In the genomic region with DNA sequence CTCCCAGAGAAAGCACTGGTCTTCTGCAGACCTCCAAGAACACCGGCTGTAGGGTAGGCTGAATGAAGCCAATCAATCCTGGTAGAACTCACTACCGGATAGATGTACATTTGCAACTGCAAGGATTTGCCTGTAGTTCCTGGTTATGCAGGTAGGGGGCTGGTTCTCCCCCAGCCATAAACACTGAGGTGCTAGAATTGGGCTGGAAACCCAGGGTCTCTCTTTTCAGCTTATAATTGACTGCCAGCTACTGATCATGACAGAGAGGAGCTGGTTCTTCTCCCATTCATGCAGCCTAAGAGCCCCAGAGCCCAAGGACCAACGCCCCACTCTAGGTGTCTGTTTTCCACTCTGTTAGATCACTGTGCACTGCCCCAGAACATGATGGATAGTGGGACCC, we compare ENCODE assay signal across 14 cellular contexts. TPM values are rescaled to one million over a fixed set of nuclear protein-coding genes. Genes with fewer than 3 reads are reported as not detected.
DNase-seq lines count a peak whose midpoint lies in the region; ATAC-seq and TF ChIP-seq lines count a peak whose summit lies in the region.
"Had no signal": no experiment of that assay in that cellular context is flagged by ENCODE, and none has a peak within 500 bp of the region (broad histone marks: within the 10 kb centered on the region; RNA-seq: fewer than 3 reads in every experiment).

No MANE protein-coding gene starts in this region.

- no peak overlapping the region for H3K27ac Mint-ChIP-seq in activated T-cell treated with anti-CD3 and anti-CD28 coated beads, Interleukin-2, amount 50 U/mL, for 72 hours
- H3K27ac Mint-ChIP-seq: CD4-positive, alpha-beta memory T cell; memory B cell; T-helper 17 cell had no signal

- no peaks in the 10 kb centered on the region for H4K20me1 ChIP-seq in MM.1S (ENCODE audit: insufficient read depth, low read length)

- H3K36me3 Mint-ChIP-seq in activated T-cell treated with anti-CD3 and anti-CD28 coated beads, Interleukin-2, amount 50 U/mL, for 72 hours (ENCODE audit: insufficient read depth in 2 of 2): no peaks in the 10 kb centered on the region
- H3K36me3 Mint-ChIP-seq: CD4-positive, alpha-beta memory T cell; memory B cell had no signal

- H3K27me3 ChIP-seq in MM.1S (replicated peaks; ENCODE audit: insufficient read depth, low read length) (no peaks in the 10 kb centered on the region), lower lobe of right lung (ENCODE audit: low read depth) (no peaks in the 10 kb centered on the region)
- H3K27me3 ChIP-seq: right atrium auricular region, upper lobe of left lung had no signal

- H3K79me2 ChIP-seq in MM.1S (ENCODE audit: low read length): no peaks in the 10 kb centered on the region

- H3K36me3 ChIP-seq in MM.1S (replicated peaks; ENCODE audit: insufficient read depth, low read length) (no peaks in the 10 kb centered on the region), lower lobe of right lung (no peaks in the 10 kb centered on the region)
- H3K36me3 ChIP-seq: right atrium auricular region, upper lobe of left lung had no signal

- H3K4me1 Mint-ChIP-seq in activated T-cell treated with anti-CD3 and anti-CD28 coated beads, Interleukin-2, amount 50 U/mL, for 72 hours (ENCODE audit: low read depth): no peaks in the 10 kb centered on the region
- H3K4me1 Mint-ChIP-seq: CD4-positive, alpha-beta memory T cell; memory B cell had no signal

- no peaks in the 10 kb centered on the region for H3K27me3 Mint-ChIP-seq in activated T-cell treated with anti-CD3 and anti-CD28 coated beads, Interleukin-2, amount 50 U/mL, for 72 hours (ENCODE audit: low read depth)
- H3K27me3 Mint-ChIP-seq: memory B cell had no signal

- H3K4me2 ChIP-seq in MM.1S (ENCODE audit: low read depth, low read length): no peak overlapping the region

- H3K9me3 ChIP-seq in MM.1S (replicated peaks; ENCODE audit: insufficient read depth, low read length) (no peaks in the 10 kb centered on the region), lower lobe of right lung (no peaks in the 10 kb centered on the region)
- H3K9me3 ChIP-seq: right atrium auricular region, upper lobe of left lung had no signal

- no peaks in the 10 kb centered on the region for H3K4me1 ChIP-seq in MM.1S (ENCODE audit: low read length)
- no peaks in the 10 kb centered on the region for H3K4me1 ChIP-seq in lower lobe of right lung
- H3K4me1 ChIP-seq: right atrium auricular region, upper lobe of left lung had no signal

- TF ChIP-seq CTCF in 22Rv1 (IDR thresholded peaks at IDR 0.05): peak; percentile 54
- TF ChIP-seq CTCF in GM12865 (IDR thresholded peaks at IDR 0.05; ENCODE audit: insufficient read depth, low read depth, low read length, missing control alignments): peak; percentile 48
- TF ChIP-seq CTCF in MM.1S (IDR thresholded peaks at IDR 0.05; ENCODE audit: low read length): peak; percentile 47
- TF ChIP-seq CTCF in epithelial cell of esophagus (IDR thresholded peaks at IDR 0.05; ENCODE audit: insufficient read depth, low read depth, low read length, missing control alignments): peak; percentile 28
- TF ChIP-seq CTCF in lower lobe of right lung (IDR thresholded peaks at IDR 0.05): no peak

- H2AFZ ChIP-seq in MM.1S (ENCODE audit: low read length): no peak overlapping the region

- H3F3A ChIP-seq in MM.1S (ENCODE audit: insufficient read depth, low read length): no peaks in the 10 kb centered on the region

- H3K9me3 Mint-ChIP-seq in activated T-cell treated with anti-CD3 and anti-CD28 coated beads, Interleukin-2, amount 50 U/mL, for 72 hours: no peaks in the 10 kb centered on the region
- H3K9me3 Mint-ChIP-seq: CD4-positive, alpha-beta memory T cell; memory B cell had no signal

- H3K4me3 Mint-ChIP-seq in activated T-cell treated with anti-CD3 and anti-CD28 coated beads, Interleukin-2, amount 50 U/mL, for 72 hours: no peak overlapping the region
- H3K4me3 Mint-ChIP-seq: CD4-positive, alpha-beta memory T cell; memory B cell; T-helper 17 cell had no signal

- DNase-seq in GM12865 (ENCODE audit: low read depth): peak; percentile 26
- no peak for DNase-seq in MM.1S
- DNase-seq in epithelial cell of esophagus (ENCODE audit: low read depth): no peak
- DNase-seq in activated T-cell treated with anti-CD3 and anti-CD28 coated beads, Interleukin-2, amount 50 U/mL, for 72 hours: no peak
- no peak for DNase-seq in lower lobe of right lung
- DNase-seq in NCI-H526 (lab: John Stamatoyannopoulos, UW): no peak
- DNase-seq in NCI-H524 (lab: John Stamatoyannopoulos, UW): no peak
- DNase-seq: activated CD8-positive, alpha-beta memory T cell treated with anti-CD3 and anti-CD28 coated beads, Interleukin-2, amount 50 U/mL, for 48 hours; CD4-positive, alpha-beta memory T cell; T-helper 17 cell; upper lobe of left lung had no signal

- no peak overlapping the region for H3K4me3 ChIP-seq in GM12865 (ENCODE audit: low read depth, low read length)
- H3K4me3 ChIP-seq in MM.1S (ENCODE audit: low read length): no peak overlapping the region
- no peak overlapping the region for H3K4me3 ChIP-seq in epithelial cell of esophagus (ENCODE audit: low read length)
- no peak overlapping the region for H3K4me3 ChIP-seq in lower lobe of right lung
- H3K4me3 ChIP-seq: right atrium auricular region, upper lobe of left lung had no signal

- intact Hi-C loops in lower lobe of right lung (cut with DNase I): no loop called here

- H3K27ac ChIP-seq in 22Rv1 (no peak overlapping the region), MM.1S (ENCODE audit: low read length) (no peak overlapping the region), lower lobe of right lung (no peak overlapping the region)
- H3K27ac ChIP-seq: right atrium auricular region, upper lobe of left lung had no signal

- no peaks in the 10 kb centered on the region for H3K9me2 ChIP-seq in MM.1S (replicated peaks; ENCODE audit: insufficient read depth, low read length)

- no peak overlapping the region for H3K9ac ChIP-seq in MM.1S (ENCODE audit: low read length)

- ATAC-seq in activated T-cell treated with anti-CD3 and anti-CD28 coated beads, Interleukin-2, amount 50 U/mL, for 72 hours (replicated peaks in 1 of 2): no peak
- no peak for ATAC-seq in lower lobe of right lung
- ATAC-seq: T-helper 17 cell had no signal

RNA-seq across cellular contexts. Expression of a gene that starts 21.5 kb away (rescaled TPM):
- total RNA-seq in activated T-cell treated with anti-CD3 and anti-CD28 coated beads, Interleukin-2, amount 50 U/mL, for 72 hours: not detected
- 56.6 TPM for total RNA-seq in lower lobe of right lung
- total RNA-seq: CD4-positive, alpha-beta memory T cell had no signal

RNA-seq across cellular contexts. Expression of a gene that starts 36.5 kb away (rescaled TPM):
- under 1 TPM; 0.79 to 1.00 TPM for total RNA-seq in activated T-cell treated with anti-CD3 and anti-CD28 coated beads, Interleukin-2, amount 50 U/mL, for 72 hours
- 26.3 TPM for total RNA-seq in lower lobe of right lung

Comparison
In these comparisons a context has a peak if more than half of its experiments do, and no peak if none do; other contexts are left out.
1. RNA of a gene that starts 21.5 kb away (total RNA-seq): 56.6 TPM in lower lobe of right lung (single experiment); not detected in activated T-cell treated with anti-CD3 and anti-CD28 coated beads, Interleukin-2, amount 50 U/mL, for 72 hours; every median in the first group is over 10 times any median in the second.
2. RNA of a gene that starts 36.5 kb away (total RNA-seq): 26.3 TPM in lower lobe of right lung (single experiment); 0.79 to 1.00 TPM in activated T-cell treated with anti-CD3 and anti-CD28 coated beads, Interleukin-2, amount 50 U/mL, for 72 hours; every median in the first group is over 10 times any median in the second.